ENCODE assay signal across 5 cellular contexts in genomic region chr7:119219663-119220062, GRCh38.
"Had no signal": no experiment of that assay in that cellular context is flagged by ENCODE, and none has a peak within 500 bp of the region (broad histone marks: within the 10 kb centered on the region; RNA-seq: fewer than 3 reads in every experiment).

No MANE protein-coding gene starts in this region.

- H3K27ac Mint-ChIP-seq: GM23338, IgD-negative memory B cell had no signal

- H3K4me3 ChIP-seq: GM23338 had no signal

- DNase-seq: H9, HCEC 1CT had no signal

- ATAC-seq: GM23338, HepG2 had no signal

- H3K4me3 Mint-ChIP-seq: GM23338, H9, IgD-negative memory B cell had no signal

- H3K4me1 Mint-ChIP-seq: GM23338, H9, IgD-negative memory B cell had no signal

- H3K27me3 Mint-ChIP-seq: IgD-negative memory B cell had no signal
